ENCODE assay signal across 2 cellular contexts in genomic region chr2:164859906-164860693, GRCh38.
TF ChIP-seq lines count a peak whose summit lies in the region.
"Not testable (repeated sequence)": the region's sequence is repeated elsewhere in the genome, so short reads cannot be mapped to it uniquely, and the experiment has no call there.

No MANE protein-coding gene starts in this region.

TF ChIP-seq in GM12878, 131 proteins besides CTCF, POLR2A, EP300 and RAD21:
- TF ChIP-seq FOXK2 (IDR thresholded peaks at IDR 0.05): 0 out of 2 replicates have a peak, but pooled peaks have one; percentile 8

TF ChIP-seq in HepG2, 621 proteins besides CTCF, POLR2A, EP300 and RAD21 (continues in another document):
- TF ChIP-seq SIX4 (CRISPR knock-in tag; IDR thresholded peaks at IDR 0.05) (peak; percentile 82), HDAC2 (CRISPR knock-in tag; IDR thresholded peaks at IDR 0.05) (0 out of 2 replicates have a peak, but pooled peaks have one; percentile 13), ASH2L (IDR thresholded peaks at IDR 0.05; ENCODE audit: insufficient read length, low read depth, low read length) (peak; percentile 40), TGIF2 (CRISPR knock-in tag; IDR thresholded peaks at IDR 0.05) (0 out of 2 replicates have a peak, but pooled peaks have one; percentile 22), HNRNPUL1 (IDR thresholded peaks at IDR 0.05; ENCODE audit: low read depth, low read length) (peak; percentile 61; the same call in 1 of the 2 replicates), CEBPG (CRISPR knock-in tag; IDR thresholded peaks at IDR 0.05) (peak; percentile 23; the same call in 1 of the 2 replicates), POGZ (CRISPR knock-in tag; IDR thresholded peaks at IDR 0.05) (peak; percentile 34), KDM5A (IDR thresholded peaks at IDR 0.05; ENCODE audit: borderline replicate concordance, low read length) (0 out of 2 replicates have a peak, but pooled peaks have one; percentile 4), ZNF460 (CRISPR knock-in tag; IDR thresholded peaks at IDR 0.05; ENCODE audit: borderline replicate concordance) (peak; percentile 53; the same call in 1 of the 2 replicates), SOX6 (CRISPR knock-in tag; IDR thresholded peaks at IDR 0.05) (peak; percentile 81; the same call in 1 of the 2 replicates), CREM (IDR thresholded peaks at IDR 0.05) (peak; percentile 54; the same call in 1 of the 2 replicates), TFE3 (CRISPR knock-in tag; IDR thresholded peaks at IDR 0.05) (peak; percentile 58; the same call in 1 of the 2 replicates), GATAD2A (CRISPR knock-in tag; IDR thresholded peaks at IDR 0.05) (peak; percentile 90), FOXP1 (CRISPR knock-in tag; IDR thresholded peaks at IDR 0.05) (peak; percentile 27; the same call in 1 of the 2 replicates), RCOR2 (CRISPR knock-in tag; IDR thresholded peaks at IDR 0.05) (peak; percentile 25; the same call in 1 of the 2 replicates), CREB1 (CRISPR knock-in tag; IDR thresholded peaks at IDR 0.05) (peak; percentile 35; the same call in 1 of the 2 replicates), NCOA2 (CRISPR knock-in tag; IDR thresholded peaks at IDR 0.05) (peak; percentile 58; the same call in 1 of the 2 replicates), ZNF275 (CRISPR knock-in tag; IDR thresholded peaks at IDR 0.05; ENCODE audit: borderline replicate concordance) (0 out of 2 replicates have a peak, but pooled peaks have one; percentile 21), ONECUT2 (CRISPR knock-in tag; IDR thresholded peaks at IDR 0.05) (peak; percentile 34; the same call in 1 of the 2 replicates), CHD4 (IDR thresholded peaks at IDR 0.05; ENCODE audit: borderline replicate concordance, low read length) (peak; percentile 74; the same call in 1 of the 2 replicates), SOX13 (CRISPR knock-in tag; conservative IDR thresholded peaks at IDR 0.05 in 1 of 2, IDR thresholded peaks at IDR 0.05 in 1 of 2) (peak in 1 of 2 experiments; percentile 88; a peak in 2 of 4 replicates), ZSCAN9 (CRISPR knock-in tag; IDR thresholded peaks at IDR 0.05; ENCODE audit: borderline replicate concordance) (0 out of 2 replicates have a peak, but pooled peaks have one; percentile 13), TARDBP (CRISPR knock-in tag; IDR thresholded peaks at IDR 0.05) (0 out of 2 replicates have a peak, but pooled peaks have one; percentile 18), ZSCAN30 (CRISPR knock-in tag; IDR thresholded peaks at IDR 0.05) (peak; percentile 46; the same call in 1 of the 2 replicates), FOXJ3 (CRISPR knock-in tag; IDR thresholded peaks at IDR 0.05; ENCODE audit: borderline replicate concordance) (peak; percentile 54; the same call in 1 of the 2 replicates), ARID3A (IDR thresholded peaks at IDR 0.05; ENCODE audit: low read depth, low read length) (peak; percentile 22; the same call in 1 of the 2 replicates), BCL6 (CRISPR knock-in tag; IDR thresholded peaks at IDR 0.05) (peak; percentile 82), FOXA3 (CRISPR knock-in tag; IDR thresholded peaks at IDR 0.05) (peak; percentile 65), HNF4A (CRISPR knock-in tag; IDR thresholded peaks at IDR 0.05) (0 out of 2 replicates have a peak, but pooled peaks have one; percentile 2), NR2F6 (IDR thresholded peaks at IDR 0.05) (peak; percentile 28; the same call in 1 of the 2 replicates), KDM1A (CRISPR knock-in tag; IDR thresholded peaks at IDR 0.05) (peak; percentile 45; the same call in 1 of the 2 replicates), ZNF724P (CRISPR knock-in tag; IDR thresholded peaks at IDR 0.05; ENCODE audit: borderline replicate concordance) (0 out of 2 replicates have a peak, but pooled peaks have one; percentile 26), MED1 (CRISPR knock-in tag; IDR thresholded peaks at IDR 0.05) (0 out of 2 replicates have a peak, but pooled peaks have one; percentile 26), ARID5B (CRISPR knock-in tag; IDR thresholded peaks at IDR 0.05) (peak; percentile 37; the same call in 1 of the 2 replicates), HNF1A (IDR thresholded peaks at IDR 0.05; ENCODE audit: low read depth) (peak; percentile 81), HNF1A (CRISPR knock-in tag; IDR thresholded peaks at IDR 0.05; ENCODE audit: borderline replicate concordance) (peak; percentile 40; the same call in 1 of the 2 replicates), SAP130 (CRISPR knock-in tag; IDR thresholded peaks at IDR 0.05; ENCODE audit: low read depth) (peak; percentile 44; the same call in 1 of the 2 replicates), ZBTB34 (CRISPR knock-in tag; IDR thresholded peaks at IDR 0.05) (peak; percentile 4; the same call in 1 of the 2 replicates), ZMYM3 (CRISPR knock-in tag; IDR thresholded peaks at IDR 0.05) (peak; percentile 89; the same call in 1 of the 2 replicates), ZMYM2 (CRISPR knock-in tag; IDR thresholded peaks at IDR 0.05) (peak; percentile 78)
- TF ChIP-seq SOX6 (IDR thresholded peaks at IDR 0.05); CREM (CRISPR knock-in tag; IDR thresholded peaks at IDR 0.05); FOXP1 (IDR thresholded peaks at IDR 0.05); CREB1 (IDR thresholded peaks at IDR 0.05); SOX13 (IDR thresholded peaks at IDR 0.05); NR2F6 (CRISPR knock-in tag; IDR thresholded peaks at IDR 0.05): not testable (repeated sequence)
